ENCODE assay signal across 8 cellular contexts in genomic region chr1:206784471-206784903, GRCh38.
A peak's percentile ranks its signal among the peaks of the same experiment; 100 is the strongest.
DNase-seq lines count a peak whose midpoint lies in the region; ATAC-seq lines count a peak whose summit lies in the region.

No MANE protein-coding gene starts in this region.

- peak; percentile 61 to 79 for DNase-seq in activated CD8-positive, alpha-beta memory T cell treated with anti-CD3 and anti-CD28 coated beads for 4 hours (ENCODE audit: low read depth in 2 of 2)
- DNase-seq in stimulated activated CD4-positive, alpha-beta T cell treated with anti-CD3 and anti-CD28 coated beads, Interleukin-1b, Interleukin-23, amount 100 ng/mL, for 24 hours (ENCODE audit: low read depth in 4 of 4, low spot score in 1 of 4): peak; percentile 58 to 86 (median 72)
- DNase-seq in SKM-1 treated with dmso at 0.1 percent for 144 hours (lab: John Stamatoyannopoulos, UW; ENCODE audit: unreplicated experiment): no peak
- no peak for DNase-seq in SW480 (ENCODE audit: low spot score)
- DNase-seq in DMS 273 treated with DMSO at 0.1 percent for 48 hours (lab: John Stamatoyannopoulos, UW): no peak
- DNase-seq in kidney tubule cell (ENCODE audit: low spot score): no peak

- peak; percentile 63 for ATAC-seq in GM18909 (IDR thresholded peaks at IDR 0.05; ENCODE audit: poor library complexity, unreplicated experiment)
- peak; percentile 70 for ATAC-seq in HG03095 (IDR thresholded peaks at IDR 0.05; ENCODE audit: unreplicated experiment)

Comparison
In these comparisons a context has a peak if more than half of its experiments do, and no peak if none do; other contexts are left out.
1. DNase-seq: peak in activated CD8-positive, alpha-beta memory T cell treated with anti-CD3 and anti-CD28 coated beads for 4 hours (2 of 2) and stimulated activated CD4-positive, alpha-beta T cell treated with anti-CD3 and anti-CD28 coated beads, Interleukin-1b, Interleukin-23, amount 100 ng/mL, for 24 hours (4 of 4); none in SKM-1 treated with dmso at 0.1 percent for 144 hours (single experiment), SW480 (single experiment), DMS 273 treated with DMSO at 0.1 percent for 48 hours (single experiment) and kidney tubule cell (single experiment).